10 cellular contexts compared by ENCODE assay signal in the genomic region with DNA sequence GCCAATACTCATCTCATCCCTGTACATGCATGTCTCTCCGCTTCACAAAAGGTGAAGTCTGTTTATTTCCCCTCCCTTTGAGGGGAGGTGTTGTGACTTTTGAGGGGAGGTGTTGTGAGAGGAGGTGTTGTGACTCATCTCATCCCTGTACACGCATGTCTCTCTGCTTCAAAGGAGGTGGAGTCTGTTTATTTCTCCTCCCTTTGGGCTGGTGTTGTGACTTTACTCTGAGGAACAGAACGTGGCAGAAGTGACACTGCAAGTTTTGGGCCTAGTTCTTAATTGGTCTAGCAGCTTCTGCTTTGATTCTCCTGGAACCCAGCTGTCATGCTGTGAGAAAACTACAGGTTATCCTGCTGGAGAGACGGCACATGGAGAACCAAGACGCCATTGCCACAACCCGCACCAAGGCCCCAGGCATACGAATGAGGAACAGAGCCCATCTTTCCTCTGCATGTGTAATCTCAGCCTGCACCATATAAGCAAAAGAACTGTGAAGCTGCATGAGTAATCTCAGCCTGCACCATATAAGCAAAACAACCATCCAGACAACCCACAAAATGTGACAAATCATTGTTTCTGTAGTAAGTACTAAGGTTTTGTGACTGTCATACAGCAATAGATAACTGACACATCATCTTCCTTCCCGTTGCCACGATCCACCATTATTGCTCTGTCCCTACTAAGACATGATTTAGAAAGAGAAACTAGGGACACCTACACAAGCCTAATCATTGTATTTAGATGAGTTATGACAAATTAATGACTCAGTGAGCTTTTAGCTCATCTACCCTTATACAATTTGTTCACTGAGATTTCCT. TPM values are rescaled to one million over a fixed set of nuclear protein-coding genes. Genes with fewer than 3 reads are reported as not detected.
DNase-seq lines count a peak whose midpoint lies in the region; ATAC-seq and TF ChIP-seq lines count a peak whose summit lies in the region.
"Had no signal": no experiment of that assay in that cellular context is flagged by ENCODE, and none has a peak within 500 bp of the region (broad histone marks: within the 10 kb centered on the region; RNA-seq: fewer than 3 reads in every experiment).

No MANE protein-coding gene starts in this region.

- H3K27ac Mint-ChIP-seq in CD14-positive monocyte, result peak overlapping the region in 6 of 7 donors; percentile 8 to 80 (median 20)

- TF ChIP-seq POLR2A in vagina (IDR thresholded peaks at IDR 0.05), result no peak

- H3K9me3 Mint-ChIP-seq in CD14-positive monocyte, result peaks cover 0 to 3% (median 0%) of the 10 kb centered on the region in 7 donors

- peaks cover 16% of the 10 kb centered on the region for H3K4me1 Mint-ChIP-seq in CD14-positive monocyte

- H3K27me3 ChIP-seq in vagina, result no peaks in the 10 kb centered on the region
- no peaks in the 10 kb centered on the region for H3K27me3 ChIP-seq in WERI-Rb-1 (ENCODE audit: insufficient read depth, low read depth, severe bottlenecking)
- H3K27me3 ChIP-seq: dorsolateral prefrontal cortex had no signal

- H3K27ac ChIP-seq in vagina, result no peak overlapping the region
- no peak overlapping the region for H3K27ac ChIP-seq in WERI-Rb-1

- no peak overlapping the region for H3K4me3 ChIP-seq in fibroblast of villous mesenchyme (ENCODE audit: low read depth, low read length)
- H3K4me3 ChIP-seq in vagina, result no peak overlapping the region
- H3K4me3 ChIP-seq in WERI-Rb-1 (ENCODE audit: low read depth, low read length), result no peak overlapping the region
- H3K4me3 ChIP-seq: dorsolateral prefrontal cortex had no signal

- H3K4me3 Mint-ChIP-seq in CD14-positive monocyte, result no peak overlapping the region

- intact Hi-C loops in CD14-positive monocyte (cut with micrococcal nuclease), result no loop called here
- intact Hi-C loops in vagina (cut with DNase I), result no loop called here

- ATAC-seq in GM21381 (IDR thresholded peaks at IDR 0.05; ENCODE audit: unreplicated experiment), result peak; percentile 66
- ATAC-seq: right cardiac atrium had no signal

- H3K27me3 Mint-ChIP-seq in CD14-positive monocyte (ENCODE audit: low read depth in 3 of 3), result no peaks in the 10 kb centered on the region

- H3K36me3 Mint-ChIP-seq in CD14-positive monocyte, result peaks cover 28 to 42% of the 10 kb centered on the region in 2 donors

- H3K36me3 ChIP-seq in vagina, result peaks cover 0 to 6% of the 10 kb centered on the region in 2 donors
- no peaks in the 10 kb centered on the region; the same call in 1 of the 2 replicates for H3K36me3 ChIP-seq in WERI-Rb-1

- DNase-seq in CD14-positive monocyte (ENCODE audit: low spot score) (no peak), RPMI7951 (ENCODE audit: low read depth) (peak; percentile 28), fibroblast of villous mesenchyme (ENCODE audit: low read depth) (peak; percentile 39), vagina (ENCODE audit: extremely low spot score in 2 of 2) (no peak), A172 (ENCODE audit: low spot score) (no peak), WERI-Rb-1 (no peak), GM19238 (ENCODE audit: insufficient read length, low spot score) (no peak)
- DNase-seq: dorsolateral prefrontal cortex, right cardiac atrium had no signal

- TF ChIP-seq CTCF in CD14-positive monocyte (IDR thresholded peaks at IDR 0.05), result no peak
- no peak for TF ChIP-seq CTCF in fibroblast of villous mesenchyme (IDR thresholded peaks at IDR 0.05; ENCODE audit: insufficient read depth, low read depth, low read length)
- TF ChIP-seq CTCF in vagina (IDR thresholded peaks at IDR 0.05), result no peak
- no peak for TF ChIP-seq CTCF in WERI-Rb-1 (IDR thresholded peaks at IDR 0.05; ENCODE audit: low read depth, low read length)

- H3K9me3 ChIP-seq in vagina (no peaks in the 10 kb centered on the region), WERI-Rb-1 (ENCODE audit: severe bottlenecking) (no peaks in the 10 kb centered on the region)

- no peaks in the 10 kb centered on the region for H3K4me1 ChIP-seq in vagina

RNA-seq across cellular contexts. Expression of a gene that starts 30.0 kb away (rescaled TPM):
- 10 to 100 TPM; 10.7 to 12.9 TPM for polyA plus RNA-seq in CD14-positive monocyte
- 5.3 and 6.9 TPM in 2 replicates for total RNA-seq in RPMI7951 (2014; rRNA removed; shearing (Covaris generic))
- total RNA-seq in fibroblast of villous mesenchyme (11.9 and 15.5 TPM in 2 replicates), vagina (0.49 TPM)
- 8.0 and 8.1 TPM in 2 replicates for total RNA-seq in A172 (2014; rRNA removed; shearing (Covaris generic))

RNA-seq across cellular contexts. Expression of a gene that starts 31.2 kb away (rescaled TPM):
- polyA plus RNA-seq in CD14-positive monocyte, result 10 to 100 TPM; 29.7 to 32.0 TPM
- total RNA-seq in RPMI7951 (2014; rRNA removed; shearing (Covaris generic)), result 10.7 and 19.9 TPM in 2 replicates
- total RNA-seq in fibroblast of villous mesenchyme (13.5 and 35.0 TPM in 2 replicates), vagina (18.9 TPM)
- total RNA-seq in A172 (2014; rRNA removed; shearing (Covaris generic)), result 14.5 and 18.4 TPM in 2 replicates

Comparison
In these comparisons a context has a peak if more than half of its experiments do, and no peak if none do; other contexts are left out.
1. DNase-seq: peak in RPMI7951 (single experiment) and fibroblast of villous mesenchyme (single experiment); none in CD14-positive monocyte (single experiment), vagina (0 of 2), A172 (single experiment), WERI-Rb-1 (single experiment) and GM19238 (single experiment).